In genomic region chr7:53315986-53316385, GRCh38 we compare ENCODE assay signal across 15 cellular contexts.
DNase-seq lines count a peak whose midpoint lies in the region; ATAC-seq and TF ChIP-seq lines count a peak whose summit lies in the region.
"Had no signal": no experiment of that assay in that cellular context is flagged by ENCODE, and none has a peak within 500 bp of the region (broad histone marks: within the 10 kb centered on the region; RNA-seq: fewer than 3 reads in every experiment).

No MANE protein-coding gene starts in this region.

- no peak overlapping the region for H3K4me2 ChIP-seq in neural progenitor cell

- ATAC-seq in RWPE2 (ENCODE audit: low read depth), result 0 out of 3 replicates have a peak, but pooled peaks have one; percentile 23
- no peak for ATAC-seq in effector memory CD8-positive, alpha-beta T cell (replicated peaks)
- ATAC-seq in left lobe of liver, result no peak
- ATAC-seq: activated CD4-positive, alpha-beta T cell treated with anti-CD3 and anti-CD28 coated beads for 36 hours had no signal

- no peaks in the 10 kb centered on the region for H3K9me3 ChIP-seq in RWPE2 (ENCODE audit: severe bottlenecking)
- no peaks in the 10 kb centered on the region for H3K9me3 ChIP-seq in neural progenitor cell (ENCODE audit: low read depth)
- H3K9me3 ChIP-seq: tibial nerve had no signal

- no peak overlapping the region for H3K4me3 Mint-ChIP-seq in neural progenitor cell
- no peak overlapping the region for H3K4me3 Mint-ChIP-seq in effector memory CD8-positive, alpha-beta T cell
- H3K4me3 Mint-ChIP-seq: activated CD4-positive, alpha-beta T cell treated with anti-CD3 and anti-CD28 coated beads for 36 hours; activated naive CD8-positive, alpha-beta T cell treated with anti-CD3 and anti-CD28 coated beads for 36 hours had no signal

- no peaks in the 10 kb centered on the region for H3K27me3 Mint-ChIP-seq in neural progenitor cell (ENCODE audit: insufficient read depth, low read depth)
- no peaks in the 10 kb centered on the region for H3K27me3 Mint-ChIP-seq in effector memory CD8-positive, alpha-beta T cell
- H3K27me3 Mint-ChIP-seq: activated CD4-positive, alpha-beta T cell treated with anti-CD3 and anti-CD28 coated beads for 36 hours; activated naive CD8-positive, alpha-beta T cell treated with anti-CD3 and anti-CD28 coated beads for 36 hours; progenitor cell of endocrine pancreas had no signal

- TF ChIP-seq CTCF in RWPE2 (IDR thresholded peaks at IDR 0.05; ENCODE audit: poor library complexity, severe bottlenecking), result no peak
- TF ChIP-seq CTCF in neural progenitor cell (IDR thresholded peaks at IDR 0.05), result no peak

- H3K27ac ChIP-seq in RWPE2 (ENCODE audit: poor library complexity, severe bottlenecking), result no peak overlapping the region
- H3K27ac ChIP-seq in neural progenitor cell, result no peak overlapping the region
- H3K27ac ChIP-seq: tibial nerve had no signal

- peak; percentile 78 for DNase-seq in ELF-1 (ENCODE audit: low read depth, low spot score)
- no peak for DNase-seq in RWPE2 (ENCODE audit: low spot score)
- peak; percentile 24 for DNase-seq in globus pallidus (ENCODE audit: low spot score)
- DNase-seq in neural progenitor cell (ENCODE audit: low spot score), result no peak
- no peak for DNase-seq in effector memory CD8-positive, alpha-beta T cell
- DNase-seq in T-helper 2 cell, result no peak
- DNase-seq in NCI-H446 (lab: John Stamatoyannopoulos, UW), result no peak
- DNase-seq in left lobe of liver (ENCODE audit: low spot score), result no peak
- DNase-seq: activated CD4-positive, alpha-beta T cell treated with anti-CD3 and anti-CD28 coated beads for 36 hours; activated naive CD8-positive, alpha-beta T cell treated with anti-CD3 and anti-CD28 coated beads for 36 hours; activated T-cell treated with anti-CD3 and anti-CD28 coated beads, Interleukin-2, amount 50 U/mL, for 1 hour; DMS79 treated with DMSO at 0.1 percent for 48 hours; stimulated activated CD8-positive, alpha-beta memory T cell treated with anti-CD3 and anti-CD28 coated beads, Interleukin-4, amount 100 ng/mL, for 48 hours had no signal

- H3K4me1 Mint-ChIP-seq in neural progenitor cell, result peaks cover 3% of the 10 kb centered on the region
- no peaks in the 10 kb centered on the region for H3K4me1 Mint-ChIP-seq in effector memory CD8-positive, alpha-beta T cell (ENCODE audit: low read depth in 2 of 2)
- H3K4me1 Mint-ChIP-seq: activated CD4-positive, alpha-beta T cell treated with anti-CD3 and anti-CD28 coated beads for 36 hours; activated naive CD8-positive, alpha-beta T cell treated with anti-CD3 and anti-CD28 coated beads for 36 hours had no signal

- no peak overlapping the region for H3K9ac ChIP-seq in neural progenitor cell

- no peaks in the 10 kb centered on the region for H3K79me2 ChIP-seq in neural progenitor cell (ENCODE audit: low read depth)

- no peak overlapping the region for H3K4me3 ChIP-seq in RWPE2 (ENCODE audit: severe bottlenecking)
- H3K4me3 ChIP-seq in neural progenitor cell, result no peak overlapping the region
- H3K4me3 ChIP-seq: tibial nerve had no signal

- peak overlapping the region; percentile 65 for H2AFZ ChIP-seq in neural progenitor cell (replicated peaks)

- H3K27me3 ChIP-seq in RWPE2 (ENCODE audit: insufficient read depth, poor library complexity, severe bottlenecking) (peaks cover 3% of the 10 kb centered on the region), neural progenitor cell (no peaks in the 10 kb centered on the region)
- H3K27me3 ChIP-seq: tibial nerve had no signal

- H4K20me1 ChIP-seq in neural progenitor cell (ENCODE audit: low read depth), result no peaks in the 10 kb centered on the region

- H3K4me1 ChIP-seq in RWPE2 (ENCODE audit: insufficient read depth, poor library complexity, severe bottlenecking) (no peaks in the 10 kb centered on the region), neural progenitor cell (no peaks in the 10 kb centered on the region)
- H3K4me1 ChIP-seq: tibial nerve had no signal

- no peaks in the 10 kb centered on the region for H3K36me3 Mint-ChIP-seq in neural progenitor cell
- H3K36me3 Mint-ChIP-seq in effector memory CD8-positive, alpha-beta T cell (ENCODE audit: insufficient read depth), result peaks cover 2% of the 10 kb centered on the region
- H3K36me3 Mint-ChIP-seq: activated naive CD8-positive, alpha-beta T cell treated with anti-CD3 and anti-CD28 coated beads for 36 hours had no signal

- H3K36me3 ChIP-seq in RWPE2 (ENCODE audit: low read depth) (no peaks in the 10 kb centered on the region), neural progenitor cell (peaks cover 5% of the 10 kb centered on the region)
- H3K36me3 ChIP-seq: tibial nerve had no signal

- no peaks in the 10 kb centered on the region for H3F3A ChIP-seq in neural progenitor cell (ENCODE audit: low read depth)

- no peaks in the 10 kb centered on the region for H3K9me3 Mint-ChIP-seq in neural progenitor cell
- peaks cover 4 to 9% of the 10 kb centered on the region in 2 donors for H3K9me3 Mint-ChIP-seq in effector memory CD8-positive, alpha-beta T cell

- H3K27ac Mint-ChIP-seq in neural progenitor cell, result no peak overlapping the region
- H3K27ac Mint-ChIP-seq in effector memory CD8-positive, alpha-beta T cell, result no peak overlapping the region
- H3K27ac Mint-ChIP-seq: activated CD4-positive, alpha-beta T cell treated with anti-CD3 and anti-CD28 coated beads for 36 hours; activated naive CD8-positive, alpha-beta T cell treated with anti-CD3 and anti-CD28 coated beads for 36 hours; progenitor cell of endocrine pancreas had no signal

Comparison
In these comparisons a context has a peak if more than half of its experiments do, and no peak if none do; other contexts are left out.
1. DNase-seq: peak in ELF-1 (single experiment) and globus pallidus (single experiment); none in RWPE2 (single experiment), neural progenitor cell (single experiment), effector memory CD8-positive, alpha-beta T cell (0 of 3), T-helper 2 cell (0 of 5), NCI-H446 (0 of 2) and left lobe of liver (single experiment).